2 cellular contexts compared by ENCODE assay signal in genomic region chr6:100506651-100507050, GRCh38.
TF ChIP-seq lines count a peak whose summit lies in the region.

No MANE protein-coding gene starts in this region.

TF ChIP-seq in IMR-90, 13 proteins besides CTCF, POLR2A, EP300 and RAD21:
- TF ChIP-seq MAZ (IDR thresholded peaks at IDR 0.05; ENCODE audit: borderline replicate concordance, low read depth, low read length) (no peak), SMC3 (IDR thresholded peaks at IDR 0.05; ENCODE audit: low read depth, low read length) (no peak), BHLHE40 (IDR thresholded peaks at IDR 0.05; ENCODE audit: low read depth, low read length) (no peak), FOS (IDR thresholded peaks at IDR 0.05; ENCODE audit: low read depth, low read length) (no peak), NFE2L2 (IDR thresholded peaks at IDR 0.05; ENCODE audit: low read depth, low read length) (no peak), ELK1 (IDR thresholded peaks at IDR 0.05; ENCODE audit: borderline replicate concordance, low read depth, low read length) (no peak), MXI1 (IDR thresholded peaks at IDR 0.05; ENCODE audit: borderline replicate concordance, low read depth, low read length) (no peak), CEBPB (IDR thresholded peaks at IDR 0.05; ENCODE audit: low read depth, low read length) (no peak)
TF ChIP-seq in IMR-90: peak in this region for 0.

TF ChIP-seq in GM12878, 131 proteins besides CTCF, POLR2A, EP300 and RAD21:
- no peak for TF ChIP-seq CBX5 (IDR thresholded peaks at IDR 0.05; ENCODE audit: low read depth)
- TF ChIP-seq HSF1 (IDR thresholded peaks at IDR 0.05; ENCODE audit: low read depth, low read length), result no peak
- TF ChIP-seq MYC (IDR thresholded peaks at IDR 0.05; ENCODE audit: insufficient read depth, insufficient read length, insufficient replicate concordance, low read length, severe bottlenecking), result no peak
- TF ChIP-seq SMC3 (IDR thresholded peaks at IDR 0.05; ENCODE audit: borderline replicate concordance, low read length), result no peak
- no peak for TF ChIP-seq RUNX3 (IDR thresholded peaks at IDR 0.05; ENCODE audit: low read length)
- TF ChIP-seq FOS (IDR thresholded peaks at IDR 0.05; ENCODE audit: borderline replicate concordance, extremely low read depth, insufficient read length), result no peak
- TF ChIP-seq IRF3 (IDR thresholded peaks at IDR 0.05), result no peak
- TF ChIP-seq EED (IDR thresholded peaks at IDR 0.05; ENCODE audit: low read depth), result no peak
- TF ChIP-seq DPF2 (IDR thresholded peaks at IDR 0.05), result no peak
- TF ChIP-seq ZBTB11 (CRISPR knock-in tag; IDR thresholded peaks at IDR 0.05), result no peak
- no peak for TF ChIP-seq POLR2AphosphoS2 (IDR thresholded peaks at IDR 0.05; ENCODE audit: low read depth, low read length)
